ENCODE assay signal across 8 cellular contexts in genomic region chr3:42148982-42149432, GRCh38. TPM values are rescaled to one million over a fixed set of nuclear protein-coding genes. Genes with fewer than 3 reads are reported as not detected.
DNase-seq lines count a peak whose midpoint lies in the region; ATAC-seq and TF ChIP-seq lines count a peak whose summit lies in the region.

No MANE protein-coding gene starts in this region.

- H3K27me3 ChIP-seq in IMR-90 (ENCODE audit: control insufficient read depth, insufficient read depth, low read length) = no peaks in the 10 kb centered on the region

- peak; percentile 91 for DNase-seq in IMR-90
- peak; percentile 52 for DNase-seq in brain pericyte (ENCODE audit: low read depth, low spot score)
- DNase-seq in islet precursor cell = peak; percentile 96
- DNase-seq in NCI-H1436 (lab: John Stamatoyannopoulos, UW) = no peak
- DNase-seq in Kasumi-1 (lab: John Stamatoyannopoulos, UW) = no peak
- DNase-seq in coronary artery (ENCODE audit: low spot score) = no peak

- H3K9ac ChIP-seq in IMR-90 (ENCODE audit: low read depth, low read length) = no peak overlapping the region

- H2BK20ac ChIP-seq in IMR-90 (ENCODE audit: low read depth, low read length) = no peak overlapping the region

- no peak overlapping the region for H3K56ac ChIP-seq in IMR-90 (ENCODE audit: extremely low read depth, insufficient read depth, low read length)

- H2BK120ac ChIP-seq in IMR-90 (ENCODE audit: low read depth, low read length) = no peak overlapping the region

- no peak overlapping the region for H4K8ac ChIP-seq in IMR-90 (ENCODE audit: low read depth in 2 of 2, low read length in 2 of 2)

- no peak for TF ChIP-seq POLR2A in IMR-90 (IDR thresholded peaks at IDR 0.05; ENCODE audit: low read depth, low read length)

- no peak overlapping the region for H3K4me3 ChIP-seq in IMR-90 (ENCODE audit: insufficient read depth, low read depth, low read length)
- no peak overlapping the region for H3K4me3 ChIP-seq in coronary artery

- in situ Hi-C loops in IMR-90 (cut with MboI; ENCODE audit: low sequenced_read_pairs) = no loop called here

- dilution Hi-C loops in IMR-90 (cut with HindIII; ENCODE audit: low sequenced_read_pairs, unreplicated experiment) = no loop called here

- peaks cover 18% of the 10 kb centered on the region; the same call in 1 of the 2 replicates for H4K20me1 ChIP-seq in IMR-90 (ENCODE audit: insufficient read depth, low read length)

- H2AK5ac ChIP-seq in IMR-90 (ENCODE audit: low read depth, low read length) = no peak overlapping the region

- 58% methylated on average over 2 of the region's 11 CpGs; no CpG with 5 or more reads in 1 of the 2 experiments for WGBS in IMR-90 (ENCODE audit: extremely low coverage in 2 of 2, insufficient read length in 1 of 2), 2 experiments

- H3K9me3 ChIP-seq in IMR-90 (ENCODE audit: control insufficient read depth, insufficient read depth, low read length) = no peaks in the 10 kb centered on the region

- no peak overlapping the region for H2BK5ac ChIP-seq in IMR-90 (ENCODE audit: low read depth, low read length, poor library complexity, severe bottlenecking)

- no peak overlapping the region for H2BK15ac ChIP-seq in IMR-90 (ENCODE audit: low read depth, low read length)

- peak; percentile 100 for ATAC-seq in IMR-90 (ENCODE audit: low read depth)
- ATAC-seq in HG02610 (IDR thresholded peaks at IDR 0.05; ENCODE audit: unreplicated experiment) = no peak

- H3K79me1 ChIP-seq in IMR-90 (ENCODE audit: low read depth in 1 of 2, low read length in 2 of 2) = peaks cover 12 to 26% of the 10 kb centered on the region in 2 experiments

- H3K18ac ChIP-seq in IMR-90 (ENCODE audit: low read depth, low read length) = no peak overlapping the region

- no peak overlapping the region for H3K4ac ChIP-seq in IMR-90 (ENCODE audit: low read depth, low read length)

- H3K4me2 ChIP-seq in IMR-90 (ENCODE audit: low read depth, low read length) = peak overlapping the region; percentile 17; the same call in 1 of the 2 replicates

- no TSS peak for BruUV-seq in IMR-90 (replicated peaks; lab: Mats Ljungman, UMichigan)

- H3K36me3 ChIP-seq in IMR-90 (ENCODE audit: control insufficient read depth, insufficient read depth, low read length) = no peaks in the 10 kb centered on the region

- TF ChIP-seq RAD21 in IMR-90 (IDR thresholded peaks at IDR 0.05; ENCODE audit: low read length) = peak; percentile 3; the same call in 1 of the 2 replicates

- H3K4me1 ChIP-seq in IMR-90 (ENCODE audit: control insufficient read depth, insufficient read depth, low read length) = no peaks in the 10 kb centered on the region

- H3K14ac ChIP-seq in IMR-90 (replicated peaks; ENCODE audit: low read depth, low read length) = no peak overlapping the region

- no peaks in the 10 kb centered on the region; the same call in 1 of the 2 replicates for H3K9me1 ChIP-seq in IMR-90 (ENCODE audit: insufficient read depth, low read length)

- CTCF ChIA-PET in IMR-90 (lab: Yijun Ruan, JAX) = no interaction called here

- TF ChIP-seq CTCF in IMR-90 (conservative IDR thresholded peaks at IDR 0.05; ENCODE audit: low read depth, low read length) = no peak
- no peak for TF ChIP-seq CTCF in coronary artery (IDR thresholded peaks at IDR 0.05)

- H3K27ac ChIP-seq in IMR-90 (ENCODE audit: insufficient read depth, low read length) (no peak overlapping the region), temporal lobe (ENCODE audit: low read depth, low read length) (peak overlapping the region; percentile 62), coronary artery (no peak overlapping the region)

- H4K5ac ChIP-seq in IMR-90 (ENCODE audit: low read depth, low read length) = no peak overlapping the region

- H2AFZ ChIP-seq in IMR-90 (replicated peaks; ENCODE audit: low read length, poor library complexity) = no peak overlapping the region

- H4K91ac ChIP-seq in IMR-90 (ENCODE audit: insufficient read depth, low read depth, low read length) = no peak overlapping the region

- POLR2A ChIA-PET in IMR-90 (lab: Charles Lee; ENCODE audit: unreplicated experiment) = no interaction called here

- no peak overlapping the region for H3K23ac ChIP-seq in IMR-90 (ENCODE audit: low read depth, low read length)

- intact Hi-C loops in IMR-90 (cut with micrococcal nuclease) = no loop called here

- no peak overlapping the region for H2AK9ac ChIP-seq in IMR-90 (replicated peaks; ENCODE audit: low read depth, low read length, poor library complexity)

TF ChIP-seq in IMR-90, 13 proteins besides CTCF, POLR2A, EP300 and RAD21:
- TF ChIP-seq RCOR1 (IDR thresholded peaks at IDR 0.05; ENCODE audit: insufficient replicate concordance, low read length) = no peak
- TF ChIP-seq ELK1 (IDR thresholded peaks at IDR 0.05; ENCODE audit: borderline replicate concordance, low read depth, low read length) = no peak
- TF ChIP-seq CEBPB (IDR thresholded peaks at IDR 0.05; ENCODE audit: low read depth, low read length) = peak; percentile 2; the same call in 1 of the 2 replicates
- TF ChIP-seq MXI1 (IDR thresholded peaks at IDR 0.05; ENCODE audit: borderline replicate concordance, low read depth, low read length) = 0 out of 2 replicates have a peak, but pooled peaks have one; percentile 43
TF ChIP-seq in IMR-90: peak in this region for 2.

RNA-seq across cellular contexts. Expression of gene TRAK1, which starts 57.9 kb away (rescaled TPM):
- total RNA-seq in IMR-90 (2012; rRNA removed) (26.7 and 28.1 TPM in 2 replicates), temporal lobe (32.5 TPM)
- polyA plus RNA-seq in IMR-90 (2012; rRNA removed) = 21.7 and 25.6 TPM in 2 replicates
- polyA plus RNA-seq in IMR-90 (2012; cell fraction: cytosol; rRNA removed) = 11.6 and 17.8 TPM in 2 replicates
- 30.8 and 31.5 TPM in 2 replicates for polyA plus RNA-seq in IMR-90 (2012; cell fraction: nucleus; rRNA removed; ENCODE audit: low replicate concordance)

Comparison
In these comparisons a context has a peak if more than half of its experiments do, and no peak if none do; other contexts are left out.
1. DNase-seq: peak in IMR-90 (single experiment), brain pericyte (single experiment) and islet precursor cell (single experiment); none in NCI-H1436 (single experiment), Kasumi-1 (0 of 2) and coronary artery (single experiment).